In genomic region chr1:151716771-151717631, GRCh38 we compare ENCODE assay signal across 9 cellular contexts. TPM values are rescaled to one million over a fixed set of nuclear protein-coding genes. Genes with fewer than 3 reads are reported as not detected.
A peak's percentile ranks its signal among the peaks of the same experiment; 100 is the strongest.
DNase-seq lines count a peak whose midpoint lies in the region; ATAC-seq, FAIRE-seq and TF ChIP-seq lines count a peak whose summit lies in the region.
"Had no signal": no experiment of that assay in that cellular context is flagged by ENCODE, and none has a peak within 500 bp of the region (broad histone marks: within the 10 kb centered on the region; RNA-seq: fewer than 3 reads in every experiment).

TSS of gene CELF3 (minus strand) at chr1:151716803. CDS start at chr1:151716020, 783 bp downstream.

- TF ChIP-seq RAD21 in K562 (CRISPR knock-in tag; conservative IDR thresholded peaks at IDR 0.05 in 1 of 2, IDR thresholded peaks at IDR 0.05 in 1 of 2): no peak

- H3K4me1 ChIP-seq in GM23248 (ENCODE audit: insufficient read depth): no peaks in the 10 kb centered on the region
- peaks cover 13 to 21% of the 10 kb centered on the region in 2 experiments for H3K4me1 ChIP-seq in K562 (replicated peaks in 1 of 2; ENCODE audit: control insufficient read depth in 2 of 2, insufficient read depth in 2 of 2, low read length in 2 of 2)

- in situ Hi-C loops in GM23248 (cut with MboI): no loop called here
- in situ Hi-C loops in K562 (cut with MboI): no loop called here

- CTCF ChIA-PET in K562 (lab: Yijun Ruan, JAX; ENCODE audit: low intra/inter-chr PET ratio): no interaction called here

- BruUV-seq in K562 (replicated peaks; lab: Mats Ljungman, UMichigan): no TSS peak

- no peaks in the 10 kb centered on the region for H3K9me2 ChIP-seq in GM23248 (ENCODE audit: insufficient read depth)

- TF ChIP-seq EP300 in K562 (IDR thresholded peaks at IDR 0.05; ENCODE audit: low read length): peak; percentile 47; the same call in 1 of the 2 replicates

- H3K36me3 ChIP-seq in GM23248 (ENCODE audit: low read depth) (no peaks in the 10 kb centered on the region), K562 (ENCODE audit: control insufficient read depth, insufficient read depth, low read length) (no peaks in the 10 kb centered on the region)

- peaks cover 4 to 6% of the 10 kb centered on the region in 2 donors for H3K36me3 Mint-ChIP-seq in CD14-positive monocyte

- H3K27ac ChIP-seq in GM23248 (no peak within 1 kb of the TSS), K562 (ENCODE audit: extremely low read depth, low read depth, low read length) (no peak within 1 kb of the TSS)

- H3K9me3 Mint-ChIP-seq in CD14-positive monocyte: peaks cover 0 to 14% (median 4%) of the 10 kb centered on the region in 7 donors

- DNase-seq in GM23248 (peak; percentile 32), NCI-H2171 (lab: John Stamatoyannopoulos, UW) (peak; percentile 98), K562 (ENCODE audit: extremely low read depth in 1 of 4, low spot score in 3 of 4) (peak; percentile 74 to 82 (median 79)), myocyte (ENCODE audit: low read depth) (peak; percentile 40), CD14-positive monocyte (ENCODE audit: low spot score) (no peak), UCSD-AML1 (lab: John Stamatoyannopoulos, UW; ENCODE audit: unreplicated experiment) (no peak), left lobe of liver (ENCODE audit: low spot score) (no peak)

- H3K27me3 Mint-ChIP-seq in CD14-positive monocyte (ENCODE audit: low read depth in 3 of 3): peaks cover 64 to 76% (median 75%) of the 10 kb centered on the region in 3 donors

- intact Hi-C loops in K562 (cut with micrococcal nuclease): no loop called here
- intact Hi-C loops in CD14-positive monocyte (cut with micrococcal nuclease): no loop called here

- POLR2A ChIA-PET in K562 (lab: Yijun Ruan, JAX): interaction anchor here (1.0 to 1.2 kb wide), 3 partner anchors 46 to 177 kb away, joined by 3 read pairs; partner anchors contain the start of genes MRPL9 and TUFT1

- H4K20me1 ChIP-seq in GM23248 (ENCODE audit: insufficient read depth) (no peaks in the 10 kb centered on the region), K562 (replicated peaks; ENCODE audit: control insufficient read depth, insufficient read depth, low read length) (peaks cover 23% of the 10 kb centered on the region)

- H2AFZ ChIP-seq in GM23248: no peak within 1 kb of the TSS
- H2AFZ ChIP-seq in K562 (ENCODE audit: low read depth, low read length): no peak within 1 kb of the TSS

- H3K9me3 ChIP-seq in GM23248 (ENCODE audit: low read depth): no peaks in the 10 kb centered on the region
- no peaks in the 10 kb centered on the region for H3K9me3 ChIP-seq in K562 (replicated peaks; ENCODE audit: control insufficient read depth, insufficient read depth, low read depth, low read length)

- no peaks in the 10 kb centered on the region for H3K79me2 ChIP-seq in GM23248 (ENCODE audit: insufficient read depth)
- no peaks in the 10 kb centered on the region for H3K79me2 ChIP-seq in K562 (ENCODE audit: control insufficient read depth, insufficient read depth, low read length)

- H3K4me3 ChIP-seq in GM23248: no peak within 1 kb of the TSS
- no peak within 1 kb of the TSS for H3K4me3 ChIP-seq in K562

- peak within 1 kb of the TSS in 1 of 2 donors; percentile 72 for H3K4me3 Mint-ChIP-seq in CD14-positive monocyte

- no peaks in the 10 kb centered on the region for H3F3A ChIP-seq in GM23248 (ENCODE audit: insufficient read depth)

- H3K4me1 Mint-ChIP-seq in CD14-positive monocyte: peaks cover 26% of the 10 kb centered on the region

- ATAC-seq in K562 (peak; percentile 57), GM21723 (IDR thresholded peaks at IDR 0.05; ENCODE audit: unreplicated experiment) (no peak), left lobe of liver (no peak)
- ATAC-seq: Panc1 had no signal

- no peak for TF ChIP-seq POLR2A in K562 (conservative IDR thresholded peaks at IDR 0.05)

- H3K9ac ChIP-seq in GM23248 (no peak within 1 kb of the TSS), K562 (ENCODE audit: insufficient read depth in 1 of 2, low read depth in 2 of 2, low read length in 2 of 2) (no peak within 1 kb of the TSS)

- no peaks in the 10 kb centered on the region for H3K9me1 ChIP-seq in K562 (ENCODE audit: control insufficient read depth, insufficient read depth, low read length)

- TF ChIP-seq CTCF in K562 (IDR thresholded peaks at IDR 0.05 in 2 of 3, conservative IDR thresholded peaks at IDR 0.05 in 1 of 3; ENCODE audit: insufficient read depth in 2 of 3, low read depth in 1 of 3, low read length in 3 of 3) (no peak), CD14-positive monocyte (IDR thresholded peaks at IDR 0.05) (no peak)

- no peak within 1 kb of the TSS for H3K4me2 ChIP-seq in GM23248 (ENCODE audit: unreplicated experiment)
- H3K4me2 ChIP-seq in K562 (ENCODE audit: insufficient read depth, low read length): no peak within 1 kb of the TSS

- H3K27ac Mint-ChIP-seq in CD14-positive monocyte: peak within 1 kb of the TSS in 2 of 7 donors; percentile 15 to 56

- 4 to 6% methylated on average over 21 to 27 of the region's 27 CpGs for WGBS in GM23248 (ENCODE audit: low coverage in 1 of 2, low lambda C conversion rate in 2 of 2, missing lambda C conversion rate in 2 of 2), 2 experiments
- WGBS in K562 (ENCODE audit: insufficient coverage, low coverage, missing lambda C conversion rate): 3% methylated on average over 18 of the region's 27 CpGs

- H3K27me3 ChIP-seq in GM23248 (replicated peaks; ENCODE audit: insufficient read depth): peaks cover 41% of the 10 kb centered on the region
- peaks cover 12 to 50% of the 10 kb centered on the region in 2 experiments for H3K27me3 ChIP-seq in K562 (ENCODE audit: control insufficient read depth in 2 of 2, insufficient read depth in 2 of 2, low read length in 2 of 2)

- FAIRE-seq in K562 (lab: Jason Lieb, UNC): peak; percentile 73

TF ChIP-seq in K562, 482 proteins besides CTCF, POLR2A, EP300 and RAD21 (continues in another document):
- TF ChIP-seq NCOA4 (IDR thresholded peaks at IDR 0.05; ENCODE audit: partially characterized antibody) (no peak), ZNF518B (CRISPR knock-in tag; IDR thresholded peaks at IDR 0.05) (no peak)

RNA-seq across cellular contexts. Expression of gene CELF3, which starts in this region (rescaled TPM):
- total RNA-seq in GM23248 (2014; rRNA removed; shearing (Covaris generic)): not detected in 2 replicates
- not detected in 2 replicates for polyA plus RNA-seq in GM23248 (2016; fragmentation: Nextera tagmentation; extraction: Ambion mirVana)
- total RNA-seq in K562 (2011; cell fraction: chromatin; rRNA removed; ENCODE audit: low replicate concordance): not detected in 2 replicates
- total RNA-seq in K562 (2011; cell fraction: nucleolus; rRNA removed): not detected in 2 replicates
- total RNA-seq in K562 (2011; cell fraction: nucleoplasm; rRNA removed): not detected in 2 replicates
- total RNA-seq in K562 (2014; rRNA removed): not detected in 2 replicates
- not detected in 2 replicates for total RNA-seq in K562 (2014; rRNA removed; fragmentation: Illumina TruSeq; extraction: Trizol)
- total RNA-seq in K562 (2015; rRNA removed; fragmentation: Illumina TruSeq; extraction: Trizol): not detected in 2 replicates
- not detected in 2 replicates for total RNA-seq in K562 (2021)
- polyA plus RNA-seq in K562 (2011; rRNA removed): not detected in 2 replicates
- not detected in 2 replicates for polyA plus RNA-seq in K562 (2011; cell fraction: cytosol; rRNA removed)
- 0.07 TPM in 1 of 2 replicates, not detected in the other for polyA plus RNA-seq in K562 (2011; cell fraction: nucleus; rRNA removed)
- polyA plus RNA-seq in K562 (2012): 0.06 TPM in 1 of 2 replicates, not detected in the other
- not detected in 2 replicates for polyA plus RNA-seq in K562 (2014; fragmentation: Illumina TruSeq; extraction: Trizol)
- not detected for polyA plus RNA-seq in K562 (2014; fragmentation: Nextera tagmentation; extraction: Ambion mirVana)
- not detected in 2 replicates for polyA plus RNA-seq in K562 (2014; rRNA removed)
- polyA minus RNA-seq in K562 (2011; rRNA and poly(A)+ RNA removed): not detected in 2 replicates
- polyA minus RNA-seq in K562 (2011; cell fraction: cytosol; rRNA and poly(A)+ RNA removed): not detected in 2 replicates
- polyA minus RNA-seq in K562 (2011; cell fraction: nucleus; rRNA and poly(A)+ RNA removed): not detected in 2 replicates
- total RNA-seq in myocyte: not detected in 2 replicates
- polyA plus RNA-seq in myocyte (2012): not detected
- not detected for polyA plus RNA-seq in CD14-positive monocyte
- total RNA-seq in left lobe of liver: not detected

Comparison
In these comparisons a context has a peak if more than half of its experiments do, and no peak if none do; other contexts are left out.
1. Peak in DNase-seq in GM23248; RNA of the gene not detected or under 1 TPM.
2. Peak in DNase-seq and ATAC-seq in K562; RNA of the gene not detected or under 1 TPM.
3. Peak in DNase-seq in myocyte; RNA of the gene not detected or under 1 TPM.